1 cellular context compared by ENCODE assay signal in genomic region chr4:69095301-69095731, GRCh38.
TF ChIP-seq lines count a peak whose summit lies in the region.

No MANE protein-coding gene starts in this region.

TF ChIP-seq in HepG2, 621 proteins besides CTCF, POLR2A, EP300 and RAD21 (continued from another document and continues in another):
- TF ChIP-seq KLF15 (CRISPR knock-in tag; IDR thresholded peaks at IDR 0.05; ENCODE audit: borderline replicate concordance) (no peak), MED13 (CRISPR knock-in tag; IDR thresholded peaks at IDR 0.05) (peak; percentile 89), SP2 (CRISPR knock-in tag; IDR thresholded peaks at IDR 0.05) (no peak), MAFG (CRISPR knock-in tag; IDR thresholded peaks at IDR 0.05) (peak; percentile 77), ZXDC (CRISPR knock-in tag; IDR thresholded peaks at IDR 0.05) (no peak), TOPORS (CRISPR knock-in tag; IDR thresholded peaks at IDR 0.05) (no peak), ZNF737 (CRISPR knock-in tag; IDR thresholded peaks at IDR 0.05; ENCODE audit: borderline replicate concordance) (no peak), CBX1 (IDR thresholded peaks at IDR 0.05; ENCODE audit: low read depth) (no peak), PITX1 (CRISPR knock-in tag; IDR thresholded peaks at IDR 0.05) (peak; percentile 92), FOXA3 (CRISPR knock-in tag; IDR thresholded peaks at IDR 0.05) (peak; percentile 93), PCBP2 (optimal IDR thresholded peaks at IDR 0.05; ENCODE audit: low read depth, low read length, poor library complexity, severe bottlenecking) (no peak), TFDP2 (CRISPR knock-in tag; IDR thresholded peaks at IDR 0.05) (no peak), HBP1 (CRISPR knock-in tag; IDR thresholded peaks at IDR 0.05; ENCODE audit: low read depth) (no peak), GPBP1L1 (CRISPR knock-in tag; IDR thresholded peaks at IDR 0.05) (no peak), HNRNPH1 (optimal IDR thresholded peaks at IDR 0.05; ENCODE audit: low read depth, low read length) (no peak), REST (IDR thresholded peaks at IDR 0.05; ENCODE audit: borderline replicate concordance in 1 of 2, low read depth in 1 of 2, low read length in 2 of 2) (no peak), TSC22D2 (CRISPR knock-in tag; IDR thresholded peaks at IDR 0.05; ENCODE audit: borderline replicate concordance) (no peak), STAT6 (CRISPR knock-in tag; IDR thresholded peaks at IDR 0.05; ENCODE audit: borderline replicate concordance) (no peak), HNRNPUL1 (IDR thresholded peaks at IDR 0.05; ENCODE audit: low read depth, low read length) (no peak), IRF2 (CRISPR knock-in tag; IDR thresholded peaks at IDR 0.05) (no peak; the same call in 1 of the 2 replicates), ZNF274 (CRISPR knock-in tag; IDR thresholded peaks at IDR 0.05) (no peak), MAF1 (CRISPR knock-in tag; IDR thresholded peaks at IDR 0.05; ENCODE audit: borderline replicate concordance) (no peak), PTBP1 (IDR thresholded peaks at IDR 0.05; ENCODE audit: low read depth, low read length, poor library complexity, severe bottlenecking) (no peak), EHMT2 (IDR thresholded peaks at IDR 0.05; ENCODE audit: borderline replicate concordance, low read depth, low read length) (no peak), PRMT3 (CRISPR knock-in tag; IDR thresholded peaks at IDR 0.05; ENCODE audit: borderline replicate concordance, low read depth) (no peak), HES4 (CRISPR knock-in tag; IDR thresholded peaks at IDR 0.05; ENCODE audit: borderline replicate concordance) (no peak), HOMEZ (CRISPR knock-in tag; IDR thresholded peaks at IDR 0.05; ENCODE audit: low read depth) (peak; percentile 73; the same call in 1 of the 2 replicates), RERE (CRISPR knock-in tag; IDR thresholded peaks at IDR 0.05; ENCODE audit: low read depth) (peak; percentile 77), ZNF670 (CRISPR knock-in tag; IDR thresholded peaks at IDR 0.05; ENCODE audit: borderline replicate concordance) (0 out of 2 replicates have a peak, but pooled peaks have one; percentile 35), ZBTB43 (CRISPR knock-in tag; conservative IDR thresholded peaks at IDR 0.05) (no peak), ZNF18 (CRISPR knock-in tag; IDR thresholded peaks at IDR 0.05; ENCODE audit: insufficient replicate concordance) (no peak)
